Comparison of ENCODE assay signal across 1 cellular context in genomic region chr2:20728114-20728758, GRCh38.
TF ChIP-seq lines count a peak whose summit lies in the region.

No MANE protein-coding gene starts in this region.

TF ChIP-seq in A549, 52 proteins besides CTCF, POLR2A, EP300 and RAD21 (continued from another document):
- no peak for TF ChIP-seq REST (IDR thresholded peaks at IDR 0.05)
